Comparison of ENCODE assay signal across 8 cellular contexts in the genomic region with DNA sequence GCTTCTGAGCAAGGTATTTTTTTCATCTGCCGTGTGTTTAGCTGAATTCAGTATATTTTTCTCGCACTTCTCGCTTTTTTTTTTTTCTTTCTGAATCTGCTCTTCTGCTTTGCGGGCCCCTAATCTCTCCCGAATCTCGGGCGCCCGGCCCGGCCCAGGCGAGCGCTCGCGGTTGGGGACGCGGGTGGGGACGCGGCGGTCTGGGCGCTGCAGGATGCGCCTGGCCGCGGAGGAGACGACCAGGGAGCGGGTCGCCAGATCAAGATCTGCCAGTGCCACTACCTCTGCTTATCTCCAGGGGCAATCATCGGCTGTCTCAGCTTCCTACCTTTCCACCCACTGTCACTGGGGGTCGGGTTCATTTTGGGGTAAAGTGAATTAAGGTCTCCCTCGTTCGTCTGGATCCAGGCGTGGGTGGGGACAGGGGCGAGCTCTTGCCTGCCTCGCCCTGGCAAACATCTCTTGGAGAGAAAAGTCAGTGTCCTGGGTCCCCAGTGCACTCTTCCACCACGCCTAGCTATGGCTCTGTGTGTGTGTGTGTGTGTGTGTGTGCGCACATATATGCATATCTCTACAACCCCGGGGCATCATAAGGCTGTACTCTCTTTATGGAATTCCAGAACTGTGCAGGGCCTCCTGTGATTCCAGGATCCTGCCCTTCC.
DNase-seq lines count a peak whose midpoint lies in the region; ATAC-seq and TF ChIP-seq lines count a peak whose summit lies in the region.

No MANE protein-coding gene starts in this region.

- H3K9ac ChIP-seq in ES-I3 (ENCODE audit: low read depth, low read length) (peak overlapping the region; percentile 66), MM.1S (ENCODE audit: low read length) (no peak overlapping the region)

- peak overlapping the region; percentile 80 to 84 for H3K4me3 Mint-ChIP-seq in effector memory CD8-positive, alpha-beta T cell

- no peaks in the 10 kb centered on the region for H3K9me2 ChIP-seq in MM.1S (replicated peaks; ENCODE audit: insufficient read depth, low read length)

- TF ChIP-seq CTCF in osteoblast (IDR thresholded peaks at IDR 0.05; ENCODE audit: extremely low read depth, low read depth, low read length), result no peak
- TF ChIP-seq CTCF in MM.1S (IDR thresholded peaks at IDR 0.05; ENCODE audit: low read length), result no peak

- peak overlapping the region; percentile 51 for H3K4me3 ChIP-seq in osteoblast (ENCODE audit: insufficient read depth, low read length)
- no peak overlapping the region for H3K4me3 ChIP-seq in MM.1S (ENCODE audit: low read length)

- peak overlapping the region; percentile 80 to 89 for H3K27ac Mint-ChIP-seq in effector memory CD8-positive, alpha-beta T cell

- ATAC-seq in effector memory CD8-positive, alpha-beta T cell (replicated peaks), result peak; percentile 59
- ATAC-seq in GM18505 (IDR thresholded peaks at IDR 0.05; ENCODE audit: unreplicated experiment), result no peak

- H3K27me3 ChIP-seq in osteoblast (ENCODE audit: insufficient read depth, low read length), result peaks cover 8% of the 10 kb centered on the region
- H3K27me3 ChIP-seq in MM.1S (replicated peaks; ENCODE audit: insufficient read depth, low read length), result no peaks in the 10 kb centered on the region

- no peaks in the 10 kb centered on the region for H3K9me3 ChIP-seq in ES-I3 (ENCODE audit: control insufficient read depth, insufficient read depth, low read length)
- H3K9me3 ChIP-seq in osteoblast (ENCODE audit: low read depth, low read length), result no peaks in the 10 kb centered on the region
- H3K9me3 ChIP-seq in MM.1S (replicated peaks; ENCODE audit: insufficient read depth, low read length), result no peaks in the 10 kb centered on the region

- no peaks in the 10 kb centered on the region for H3K79me2 ChIP-seq in osteoblast (ENCODE audit: insufficient read depth, low read length)
- no peaks in the 10 kb centered on the region for H3K79me2 ChIP-seq in MM.1S (ENCODE audit: low read length)

- peaks cover 16 to 30% of the 10 kb centered on the region in 2 donors for H3K27me3 Mint-ChIP-seq in effector memory CD8-positive, alpha-beta T cell

- H2AFZ ChIP-seq in osteoblast (ENCODE audit: low read length), result no peak overlapping the region
- no peak overlapping the region for H2AFZ ChIP-seq in MM.1S (ENCODE audit: low read length)

- H3K36me3 ChIP-seq in ES-I3 (ENCODE audit: insufficient read depth, low read length) (no peaks in the 10 kb centered on the region), osteoblast (ENCODE audit: insufficient read depth, low read length) (no peaks in the 10 kb centered on the region), MM.1S (replicated peaks; ENCODE audit: insufficient read depth, low read length) (no peaks in the 10 kb centered on the region)

- TF ChIP-seq POLR2A in GM18505 (IDR thresholded peaks at IDR 0.05; ENCODE audit: borderline replicate concordance, extremely low read depth, insufficient read depth, insufficient read length), result no peak

- DNase-seq in activated CD4-positive, alpha-beta T cell treated with anti-CD3 and anti-CD28 coated beads for 48 hours, result peak; percentile 12
- DNase-seq in effector memory CD8-positive, alpha-beta T cell, result peak in 1 of 3 experiments; percentile 5
- DNase-seq in osteoblast (ENCODE audit: insufficient read length, low spot score, missing footprints) (no peak), MM.1S (no peak), COLO829 (ENCODE audit: low spot score) (no peak), NCI-H128 (lab: John Stamatoyannopoulos, UW; ENCODE audit: unreplicated experiment) (no peak)

- no peaks in the 10 kb centered on the region for H3F3A ChIP-seq in MM.1S (ENCODE audit: insufficient read depth, low read length)

- H4K20me1 ChIP-seq in osteoblast (ENCODE audit: insufficient read depth, low read length) (no peaks in the 10 kb centered on the region), MM.1S (ENCODE audit: insufficient read depth, low read length) (no peaks in the 10 kb centered on the region)

- H3K9me3 Mint-ChIP-seq in effector memory CD8-positive, alpha-beta T cell, result no peaks in the 10 kb centered on the region

- H3K36me3 Mint-ChIP-seq in effector memory CD8-positive, alpha-beta T cell (ENCODE audit: insufficient read depth), result no peaks in the 10 kb centered on the region

- no peak overlapping the region for H3K27ac ChIP-seq in osteoblast (ENCODE audit: low read depth, low read length)
- no peak overlapping the region for H3K27ac ChIP-seq in MM.1S (ENCODE audit: low read length)

- H3K4me1 ChIP-seq in ES-I3 (ENCODE audit: insufficient read depth, low read length), result peaks cover 5% of the 10 kb centered on the region; the same call in 1 of the 2 replicates
- H3K4me1 ChIP-seq in osteoblast (ENCODE audit: insufficient read depth, low read length), result no peaks in the 10 kb centered on the region
- H3K4me1 ChIP-seq in MM.1S (ENCODE audit: low read length), result no peaks in the 10 kb centered on the region

- peaks cover 10 to 18% of the 10 kb centered on the region in 2 donors for H3K4me1 Mint-ChIP-seq in effector memory CD8-positive, alpha-beta T cell (ENCODE audit: low read depth in 2 of 2)

- peak overlapping the region; percentile 76 for H3K4me2 ChIP-seq in osteoblast (ENCODE audit: insufficient read depth, low read length)
- H3K4me2 ChIP-seq in MM.1S (ENCODE audit: low read depth, low read length), result no peak overlapping the region
